Comparison of ENCODE assay signal across 21 cellular contexts in the genomic region with DNA sequence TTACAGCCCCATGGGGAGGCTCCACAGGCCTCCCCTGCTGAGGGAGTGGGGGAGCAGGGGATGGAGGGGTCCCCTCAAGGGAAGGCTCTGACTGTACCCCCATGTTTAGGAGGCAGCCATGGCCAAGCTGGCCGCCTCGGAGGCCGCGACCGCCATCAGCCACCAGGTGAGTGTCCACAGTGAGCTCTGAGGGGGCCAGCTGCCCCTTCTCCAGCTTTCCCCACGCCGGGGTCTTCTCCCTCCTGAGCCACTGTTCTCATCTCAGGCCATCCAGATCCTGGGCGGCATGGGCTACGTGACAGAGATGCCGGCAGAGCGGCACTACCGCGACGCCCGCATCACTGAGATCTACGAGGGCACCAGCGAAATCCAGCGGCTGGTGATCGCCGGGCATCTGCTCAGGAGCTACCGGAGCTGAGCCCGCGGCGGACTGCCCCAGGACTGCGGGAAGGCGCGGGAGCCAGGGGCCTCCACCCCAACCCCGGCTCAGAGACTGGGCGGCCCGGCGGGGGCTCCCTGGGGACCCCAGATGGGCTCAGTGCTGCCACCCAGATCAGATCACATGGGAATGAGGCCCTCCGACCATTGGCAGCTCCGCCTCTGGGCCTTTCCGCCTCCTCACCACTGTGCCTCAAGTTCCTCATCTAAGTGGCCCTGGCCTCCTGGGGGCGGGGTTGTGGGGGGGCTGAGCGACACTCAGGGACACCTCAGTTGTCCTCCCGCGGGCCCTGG. TPM values are rescaled to one million over a fixed set of nuclear protein-coding genes. Genes with fewer than 3 reads are reported as not detected.
A peak's percentile ranks its signal among the peaks of the same experiment; 100 is the strongest.
DNase-seq lines count a peak whose midpoint lies in the region; ATAC-seq, FAIRE-seq and TF ChIP-seq lines count a peak whose summit lies in the region.
"Had no signal": no experiment of that assay in that cellular context is flagged by ENCODE, and none has a peak within 500 bp of the region (broad histone marks: within the 10 kb centered on the region; RNA-seq: fewer than 3 reads in every experiment).

No MANE protein-coding gene starts in this region.

- no peak overlapping the region for H2BK12ac ChIP-seq in H1 (ENCODE audit: low read depth, low read length)

- H3K23me2 ChIP-seq in H1 (ENCODE audit: low read depth, low read length) = no peaks in the 10 kb centered on the region

- H3K36me3 Mint-ChIP-seq in stimulated activated memory B cell treated with anti-CD40 and anti-IgM and Interleukin-4, amounts not matched to agents 10 μg/mL and 1 μg/mL and 100 μg/mL, for 72 hours = peaks cover 3% of the 10 kb centered on the region

- no peak overlapping the region for H3K27ac Mint-ChIP-seq in stimulated activated memory B cell treated with anti-CD40 and anti-IgM and Interleukin-4, amounts not matched to agents 10 μg/mL and 1 μg/mL and 100 μg/mL, for 72 hours
- H3K27ac Mint-ChIP-seq: CD4-positive, alpha-beta T cell had no signal

- no peak for FAIRE-seq in H1 (lab: Jason Lieb, UNC)
- FAIRE-seq: GM12891 had no signal

- peak; percentile 24 for DNase-seq in GM13976 (ENCODE audit: low spot score)
- peak; percentile 67 for DNase-seq in Karpas-422
- DNase-seq in H1 (ENCODE audit: low read depth in 1 of 2, low spot score in 2 of 2) = no peak
- DNase-seq in OCI-LY7 (ENCODE audit: low spot score) = no peak
- DNase-seq in retina = no peak
- DNase-seq in NCI-H2171 (lab: John Stamatoyannopoulos, UW) = no peak
- DNase-seq: CD4-positive, alpha-beta T cell; COR-L47; DMS79; GM23248; HCEC 1CT; MM.1S; NCI-H1105 treated with DMSO at 0.1 percent for 48 hours; NCI-H2081; NCI-H2171 treated with DMSO at 0.1 percent for 48 hours; NCI-H524 treated with DMSO at 0.1 percent for 48 hours; NCI-H82; Peyer's patch had no signal

- H3K9me2 ChIP-seq in Karpas-422 (replicated peaks; ENCODE audit: insufficient read depth, low read length) = no peaks in the 10 kb centered on the region
- H3K9me2 ChIP-seq in OCI-LY7 (ENCODE audit: insufficient read depth, low read length) = no peaks in the 10 kb centered on the region

- no peak overlapping the region for H3K56ac ChIP-seq in H1 (replicated peaks; ENCODE audit: insufficient read length, low read depth, low read length)

- no peak overlapping the region for H3K4ac ChIP-seq in H1 (replicated peaks; ENCODE audit: insufficient read length, low read depth, low read length)

- H3K27ac ChIP-seq in Karpas-422 (ENCODE audit: low read length) (no peak overlapping the region), H1 (ENCODE audit: low read depth, low read length) (no peak overlapping the region), OCI-LY7 (ENCODE audit: low read depth, low read length, poor library complexity, severe bottlenecking) (no peak overlapping the region)
- H3K27ac ChIP-seq: GM23248, Peyer's patch, SJCRH30 had no signal

- H3K4me3 Mint-ChIP-seq in stimulated activated memory B cell treated with anti-CD40 and anti-IgM and Interleukin-4, amounts not matched to agents 10 μg/mL and 1 μg/mL and 100 μg/mL, for 72 hours = no peak overlapping the region
- H3K4me3 Mint-ChIP-seq: CD4-positive, alpha-beta T cell had no signal

- no peak overlapping the region for H3K14ac ChIP-seq in H1 (ENCODE audit: insufficient read length)

- no peak overlapping the region for H3K23ac ChIP-seq in H1 (ENCODE audit: insufficient read length)

- H2AFZ ChIP-seq in Karpas-422 (ENCODE audit: low read length) (no peak overlapping the region), H1 (ENCODE audit: low read length) (no peak overlapping the region), OCI-LY7 (ENCODE audit: low read length) (no peak overlapping the region)
- H2AFZ ChIP-seq: GM23248 had no signal

- intact Hi-C loops in OCI-LY7 (cut with micrococcal nuclease; ENCODE audit: unreplicated experiment) = no loop called here

- CTCF ChIA-PET in H1 (lab: Charles Lee; ENCODE audit: partially characterized antibody) = interaction anchor here (0.6 to 5.7 kb wide), 22 partner anchors 10 to 483 kb away, joined by 3 to 34 read pairs (median 4); partner anchors contain the start of genes ACADS and POP5
- CTCF ChIA-PET in OCI-LY7 (lab: Charles Lee; ENCODE audit: unreplicated experiment) = no interaction called here

- BruUV-seq in OCI-LY7 (replicated peaks; lab: Mats Ljungman, UMichigan) = no TSS peak

- 93% methylated on average over 36 of the region's 38 CpGs; no CpG with 5 or more reads in 1 of the 2 experiments for WGBS in H1 (ENCODE audit: extremely low coverage in 1 of 2, insufficient coverage in 1 of 2, insufficient read length in 1 of 2, insufficient replicate concordance in 2 of 2, low coverage in 1 of 2, low lambda C conversion rate in 2 of 2, missing lambda C conversion rate in 1 of 2), 2 experiments

- H2AK5ac ChIP-seq in H1 (ENCODE audit: low read depth, low read length) = no peak overlapping the region

- no peak overlapping the region for H2BK120ac ChIP-seq in H1 (replicated peaks; ENCODE audit: low read depth, low read length)

- no peak overlapping the region for H2BK15ac ChIP-seq in H1 (ENCODE audit: low read length)

- no peaks in the 10 kb centered on the region for H3K9me3 ChIP-seq in Karpas-422 (ENCODE audit: low read length)
- H3K9me3 ChIP-seq in H1 (ENCODE audit: insufficient read depth in 2 of 2, low read depth in 1 of 2, low read length in 1 of 2) = no peaks in the 10 kb centered on the region
- H3K9me3 ChIP-seq in OCI-LY7 (ENCODE audit: low read length) = no peaks in the 10 kb centered on the region
- H3K9me3 ChIP-seq: Peyer's patch, SJCRH30 had no signal

- H3K4me1 Mint-ChIP-seq in stimulated activated memory B cell treated with anti-CD40 and anti-IgM and Interleukin-4, amounts not matched to agents 10 μg/mL and 1 μg/mL and 100 μg/mL, for 72 hours = no peaks in the 10 kb centered on the region

- H3K4me2 ChIP-seq in Karpas-422 (ENCODE audit: low read depth, low read length, poor library complexity, severe bottlenecking) (no peak overlapping the region), H1 (ENCODE audit: insufficient read depth in 1 of 2, low read depth in 2 of 2, low read length in 2 of 2) (no peak overlapping the region), OCI-LY7 (ENCODE audit: low read length) (no peak overlapping the region)

- H3K36me3 ChIP-seq in Karpas-422 (ENCODE audit: insufficient read depth, low read length) = no peaks in the 10 kb centered on the region
- no peaks in the 10 kb centered on the region; a peak in 1 of 8 replicates for H3K36me3 ChIP-seq in H1 (ENCODE audit: control insufficient read depth in 2 of 4, insufficient read depth in 4 of 4, low read length in 3 of 4)
- no peaks in the 10 kb centered on the region for H3K36me3 ChIP-seq in OCI-LY7 (ENCODE audit: insufficient read depth, low read length)
- H3K36me3 ChIP-seq: SJCRH30 had no signal

- H3K79me2 ChIP-seq in Karpas-422 (ENCODE audit: low read length) (no peaks in the 10 kb centered on the region), H1 (ENCODE audit: control insufficient read depth in 1 of 2, insufficient read depth in 2 of 2, low read length in 2 of 2) (no peaks in the 10 kb centered on the region), OCI-LY7 (ENCODE audit: insufficient read depth, low read depth, low read length) (no peaks in the 10 kb centered on the region)

- no peak overlapping the region for H2BK20ac ChIP-seq in H1 (ENCODE audit: low read length)

- TF ChIP-seq RAD21 in H1 (IDR thresholded peaks at IDR 0.05 in 1 of 2, conservative IDR thresholded peaks at IDR 0.05 in 1 of 2; ENCODE audit: low read depth in 2 of 2, low read length in 2 of 2) = no peak

- no peak overlapping the region for H3K4me3 ChIP-seq in Karpas-422 (ENCODE audit: low read length)
- no peak overlapping the region for H3K4me3 ChIP-seq in H1 (ENCODE audit: extremely low read depth in 1 of 4, insufficient read depth in 2 of 4, low read depth in 3 of 4, low read length in 4 of 4)
- H3K4me3 ChIP-seq in OCI-LY7 (ENCODE audit: low read depth, low read length, poor library complexity, severe bottlenecking) = no peak overlapping the region
- H3K4me3 ChIP-seq: GM23248, Peyer's patch, SJCRH30 had no signal

- no peak overlapping the region for H3K18ac ChIP-seq in H1 (ENCODE audit: extremely low read depth, low read length)

- in situ Hi-C loops in GM13976 (cut with MboI; ENCODE audit: low sequenced_read_pairs, unreplicated experiment) = no loop called here

- no peaks in the 10 kb centered on the region for H3K27me3 Mint-ChIP-seq in stimulated activated memory B cell treated with anti-CD40 and anti-IgM and Interleukin-4, amounts not matched to agents 10 μg/mL and 1 μg/mL and 100 μg/mL, for 72 hours
- H3K27me3 Mint-ChIP-seq: CD4-positive, alpha-beta T cell had no signal

- H4K20me1 ChIP-seq in Karpas-422 (ENCODE audit: insufficient read depth, low read depth, low read length) (0 out of 2 replicates have a peak, but pooled peaks cover 4% of the 10 kb centered on the region), H1 (replicated peaks in 1 of 2; ENCODE audit: control insufficient read depth in 1 of 2, insufficient read depth in 2 of 2, low read length in 2 of 2) (no peaks in the 10 kb centered on the region), OCI-LY7 (ENCODE audit: insufficient read depth, low read length) (no peaks in the 10 kb centered on the region)

- H2BK5ac ChIP-seq in H1 (ENCODE audit: low read depth, low read length) = no peak overlapping the region

- peak; percentile 35 for ATAC-seq in stimulated activated memory B cell treated with anti-CD40 and anti-IgM and Interleukin-4, amounts not matched to agents 10 μg/mL and 1 μg/mL and 100 μg/mL, for 72 hours

- no peak for TF ChIP-seq POLR2A in H1 (IDR thresholded peaks at IDR 0.05; ENCODE audit: control extremely low read depth in 1 of 2, low read depth in 2 of 2, low read length in 2 of 2)

- H4K8ac ChIP-seq in H1 (ENCODE audit: extremely low read depth, insufficient read depth, low read length) = peak overlapping the region; percentile 14; the same call in 1 of the 2 replicates

- no peak for TF ChIP-seq EP300 in H1 (IDR thresholded peaks at IDR 0.05; ENCODE audit: borderline replicate concordance in 1 of 2, low read depth in 2 of 2, low read length in 2 of 2)

- no peak overlapping the region for H4K91ac ChIP-seq in H1 (replicated peaks; ENCODE audit: insufficient read length, low read length)

- H3K4me1 ChIP-seq in Karpas-422 (ENCODE audit: low read length) (peaks cover 7% of the 10 kb centered on the region), H1 (replicated peaks in 1 of 4; ENCODE audit: control insufficient read depth in 3 of 4, insufficient read depth in 4 of 4, low read length in 3 of 4) (no peaks in the 10 kb centered on the region), OCI-LY7 (ENCODE audit: insufficient read depth, low read length, poor library complexity, severe bottlenecking) (no peaks in the 10 kb centered on the region)
- H3K4me1 ChIP-seq: Peyer's patch had no signal

- H3K79me1 ChIP-seq in H1 (ENCODE audit: low read depth, low read length) = no peaks in the 10 kb centered on the region

- no peak overlapping the region for H3K9ac ChIP-seq in Karpas-422 (ENCODE audit: low read length)
- no peak overlapping the region for H3K9ac ChIP-seq in H1 (replicated peaks in 1 of 4; ENCODE audit: extremely low read depth in 1 of 4, low read depth in 3 of 4, low read length in 3 of 4)
- H3K9ac ChIP-seq: GM23248 had no signal

- TF ChIP-seq CTCF in GM13976 (IDR thresholded peaks at IDR 0.05; ENCODE audit: borderline replicate concordance, control extremely low read depth, extremely low read depth, insufficient read depth, missing control alignments) = no peak
- no peak for TF ChIP-seq CTCF in H1 (IDR thresholded peaks at IDR 0.05; ENCODE audit: control extremely low read depth in 1 of 3, insufficient read depth in 1 of 3, low read depth in 1 of 3, low read length in 3 of 3)
- no peak for TF ChIP-seq CTCF in OCI-LY7 (conservative IDR thresholded peaks at IDR 0.05; ENCODE audit: low read length)

- H4K5ac ChIP-seq in H1 (ENCODE audit: insufficient read length, low read depth, low read length) = no peak overlapping the region

- no peaks in the 10 kb centered on the region for H3K27me3 ChIP-seq in Karpas-422 (ENCODE audit: low read length)
- H3K27me3 ChIP-seq in H1 (replicated peaks in 1 of 4; ENCODE audit: control insufficient read depth in 3 of 4, extremely low read depth in 1 of 4, insufficient read depth in 3 of 4, low read length in 3 of 4) = no peaks in the 10 kb centered on the region
- H3K27me3 ChIP-seq: Peyer's patch, SJCRH30 had no signal

- H3K9me3 Mint-ChIP-seq in stimulated activated memory B cell treated with anti-CD40 and anti-IgM and Interleukin-4, amounts not matched to agents 10 μg/mL and 1 μg/mL and 100 μg/mL, for 72 hours = no peaks in the 10 kb centered on the region
- H3K9me3 Mint-ChIP-seq: CD4-positive, alpha-beta T cell had no signal

- POLR2A ChIA-PET in H1 (lab: Charles Lee; ENCODE audit: partially characterized antibody) = interaction anchor here (0.6 kb wide), 1 partner anchor 499 kb away, joined by 3 read pairs; no protein-coding TSS in a partner anchor
- POLR2A ChIA-PET in OCI-LY7 (lab: Charles Lee) = no interaction called here

RNA-seq across cellular contexts. Expression of gene ACADS, which starts 13.6 kb away (rescaled TPM):
- total RNA-seq in Karpas-422 (2014; rRNA removed; shearing (Covaris generic); ENCODE audit: low replicate concordance) = 5.2 and 7.3 TPM in 2 replicates
- total RNA-seq in H1 (2021; fragmentation: NEBNext Ultra II Directional; extraction: Animal tissue kit (Norgen Biotek cat#: 25700)) = 3.9 and 4.9 TPM in 2 replicates
- 7.5 and 8.7 TPM in 2 replicates for polyA plus RNA-seq in H1 (2011; rRNA removed)
- polyA plus RNA-seq in H1 (2011; cell fraction: cytosol; rRNA removed) = 8.2 TPM
- 11.5 TPM for polyA plus RNA-seq in H1 (2011; cell fraction: nucleus; rRNA removed)
- 3.4 to 8.5 TPM (median 6.3 TPM) in 4 replicates for polyA plus RNA-seq in H1 (2012, experiment 1 of 2)
- 4.5 TPM for polyA plus RNA-seq in H1 (2012, experiment 2 of 2)
- 2.9 TPM for polyA plus RNA-seq in H1 (2013, experiment 1 of 2)
- polyA plus RNA-seq in H1 (2013, experiment 2 of 2) = 2.5 TPM
- 1.3 and 2.9 TPM in 2 replicates for polyA minus RNA-seq in H1 (2011; rRNA and poly(A)+ RNA removed)
- polyA minus RNA-seq in H1 (2011; cell fraction: cytosol; rRNA and poly(A)+ RNA removed) = 3.9 TPM
- polyA minus RNA-seq in H1 (2011; cell fraction: nucleus; rRNA and poly(A)+ RNA removed) = 3.2 TPM
- total RNA-seq in OCI-LY7 (2014; rRNA removed; shearing (Covaris generic)) = 7.7 and 8.8 TPM in 2 replicates
- 11.2 and 14.5 TPM in 2 replicates for total RNA-seq in OCI-LY7 (2022)

RNA-seq across cellular contexts. Expression of gene UNC119B, which starts 28.9 kb away (rescaled TPM):
- 19.7 and 28.8 TPM in 2 replicates for total RNA-seq in Karpas-422 (2014; rRNA removed; shearing (Covaris generic); ENCODE audit: low replicate concordance)
- 50.1 and 51.9 TPM in 2 replicates for total RNA-seq in H1 (2021; fragmentation: NEBNext Ultra II Directional; extraction: Animal tissue kit (Norgen Biotek cat#: 25700))
- polyA plus RNA-seq in H1 (2011; rRNA removed) = 40.5 and 40.6 TPM in 2 replicates
- 51.3 TPM for polyA plus RNA-seq in H1 (2011; cell fraction: cytosol; rRNA removed)
- 36.7 TPM for polyA plus RNA-seq in H1 (2011; cell fraction: nucleus; rRNA removed)
- polyA plus RNA-seq in H1 (2012, experiment 1 of 2) = 39.9 to 51.9 TPM (median 44.9 TPM) in 4 replicates
- 18.4 TPM for polyA plus RNA-seq in H1 (2012, experiment 2 of 2)
- 22.7 TPM for polyA plus RNA-seq in H1 (2013, experiment 1 of 2)
- 21.6 TPM for polyA plus RNA-seq in H1 (2013, experiment 2 of 2)
- polyA minus RNA-seq in H1 (2011; rRNA and poly(A)+ RNA removed) = 59.9 and 64.9 TPM in 2 replicates
- 33.0 TPM for polyA minus RNA-seq in H1 (2011; cell fraction: cytosol; rRNA and poly(A)+ RNA removed)
- polyA minus RNA-seq in H1 (2011; cell fraction: nucleus; rRNA and poly(A)+ RNA removed) = 28.7 TPM
- total RNA-seq in OCI-LY7 (2014; rRNA removed; shearing (Covaris generic)) = 16.5 and 17.2 TPM in 2 replicates
- total RNA-seq in OCI-LY7 (2022) = 24.6 and 27.4 TPM in 2 replicates

RNA-seq across cellular contexts. Expression of gene MLEC, which starts 52.2 kb away (rescaled TPM):
- total RNA-seq in Karpas-422 (2014; rRNA removed; shearing (Covaris generic); ENCODE audit: low replicate concordance) = 80.8 and 88.3 TPM in 2 replicates
- total RNA-seq in H1 (2021; fragmentation: NEBNext Ultra II Directional; extraction: Animal tissue kit (Norgen Biotek cat#: 25700)) = 260 and 266 TPM in 2 replicates
- 34.4 and 37.1 TPM in 2 replicates for polyA plus RNA-seq in H1 (2011; rRNA removed)
- polyA plus RNA-seq in H1 (2011; cell fraction: cytosol; rRNA removed) = 50.8 TPM
- polyA plus RNA-seq in H1 (2011; cell fraction: nucleus; rRNA removed) = 26.0 TPM
- 98.6 to 133 TPM (median 116 TPM) in 4 replicates for polyA plus RNA-seq in H1 (2012, experiment 1 of 2)
- 61.6 TPM for polyA plus RNA-seq in H1 (2012, experiment 2 of 2)
- 141 TPM for polyA plus RNA-seq in H1 (2013, experiment 1 of 2)
- 191 TPM for polyA plus RNA-seq in H1 (2013, experiment 2 of 2)
- 89.4 and 147 TPM in 2 replicates for polyA minus RNA-seq in H1 (2011; rRNA and poly(A)+ RNA removed)
- 75.7 TPM for polyA minus RNA-seq in H1 (2011; cell fraction: cytosol; rRNA and poly(A)+ RNA removed)
- 32.8 TPM for polyA minus RNA-seq in H1 (2011; cell fraction: nucleus; rRNA and poly(A)+ RNA removed)
- 69.7 and 74.1 TPM in 2 replicates for total RNA-seq in OCI-LY7 (2014; rRNA removed; shearing (Covaris generic))
- 82.4 and 101 TPM in 2 replicates for total RNA-seq in OCI-LY7 (2022)

Comparison
In these comparisons a context has a peak if more than half of its experiments do, and no peak if none do; other contexts are left out.
1. DNase-seq: peak in GM13976 (single experiment) and Karpas-422 (single experiment); none in H1 (0 of 2), OCI-LY7 (single experiment), retina (single experiment) and NCI-H2171 (single experiment).